In the genomic region with DNA sequence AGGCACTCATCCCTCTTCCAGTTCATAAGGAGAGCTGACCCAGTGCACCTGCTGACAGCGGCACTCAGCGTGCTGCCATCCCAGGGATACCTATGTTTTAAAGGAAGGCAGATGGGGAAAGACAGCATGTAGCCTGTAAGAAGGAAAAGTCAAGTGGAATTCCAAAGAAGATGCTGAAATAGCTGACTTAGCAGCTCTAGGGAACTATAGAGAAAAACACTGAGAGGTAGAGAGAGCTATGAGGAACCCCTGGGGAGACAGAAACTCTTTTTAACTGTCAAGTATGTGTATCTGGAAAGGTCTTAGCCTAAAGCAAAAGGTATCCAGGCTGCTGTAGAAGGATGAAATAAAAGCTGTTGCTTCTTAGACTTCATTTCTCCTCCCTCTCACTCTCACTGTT, we compare ENCODE assay signal across 2 cellular contexts.
TF ChIP-seq lines count a peak whose summit lies in the region.

No MANE protein-coding gene starts in this region.

TF ChIP-seq in IMR-90, 13 proteins besides CTCF, POLR2A, EP300 and RAD21:
- TF ChIP-seq MAFK (IDR thresholded peaks at IDR 0.05; ENCODE audit: low read depth, low read length): peak; percentile 20; the same call in 1 of the 2 replicates
- no peak for TF ChIP-seq NFE2L2 (IDR thresholded peaks at IDR 0.05; ENCODE audit: low read depth, low read length)
TF ChIP-seq in IMR-90: peak in this region for 1.

TF ChIP-seq in K562, 482 proteins besides CTCF, POLR2A, EP300 and RAD21:
- TF ChIP-seq ZNF316 (IDR thresholded peaks at IDR 0.05): peak; percentile 5; the same call in 1 of the 2 replicates
- no peak for TF ChIP-seq MAFF (IDR thresholded peaks at IDR 0.05; ENCODE audit: low read length)
TF ChIP-seq in K562: peak in this region for 1.
